8 cellular contexts compared by ENCODE assay signal in the genomic region with DNA sequence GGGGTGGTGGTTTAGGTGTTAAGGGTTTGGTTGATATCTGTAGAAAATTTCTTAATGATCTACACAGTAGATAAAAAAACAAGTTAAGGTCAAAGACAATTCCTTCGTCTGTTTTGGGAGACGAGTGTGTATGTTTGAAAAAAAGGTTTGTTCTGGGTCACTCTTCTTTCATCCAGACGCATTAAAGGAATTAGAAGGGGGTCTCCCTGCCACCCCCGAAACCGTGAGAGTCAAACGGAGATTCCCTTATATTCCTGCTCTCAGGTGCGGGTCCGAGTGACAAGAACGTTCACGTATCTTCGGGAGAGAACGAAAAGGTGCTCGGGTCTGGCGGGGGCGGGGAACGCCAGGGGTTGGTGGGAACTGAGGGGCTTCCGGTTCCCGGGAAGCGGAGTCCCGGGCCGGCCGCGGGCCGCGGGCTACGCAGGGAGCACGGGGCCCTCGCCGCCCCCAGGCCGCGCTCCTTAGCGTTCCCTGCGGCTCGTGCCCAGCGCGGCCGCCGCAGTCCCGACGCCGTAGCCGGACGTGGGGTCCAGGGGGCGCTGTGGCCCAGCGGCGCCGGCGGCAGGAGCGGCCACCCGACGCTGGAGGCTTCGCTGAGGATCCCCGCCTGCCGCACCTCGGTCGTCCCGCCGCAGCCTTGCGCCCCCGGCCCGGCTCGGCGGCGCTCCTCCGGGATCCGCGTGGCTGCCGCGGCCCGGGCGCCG.
DNase-seq lines count a peak whose midpoint lies in the region; ATAC-seq lines count a peak whose summit lies in the region.

A gene with protein sequence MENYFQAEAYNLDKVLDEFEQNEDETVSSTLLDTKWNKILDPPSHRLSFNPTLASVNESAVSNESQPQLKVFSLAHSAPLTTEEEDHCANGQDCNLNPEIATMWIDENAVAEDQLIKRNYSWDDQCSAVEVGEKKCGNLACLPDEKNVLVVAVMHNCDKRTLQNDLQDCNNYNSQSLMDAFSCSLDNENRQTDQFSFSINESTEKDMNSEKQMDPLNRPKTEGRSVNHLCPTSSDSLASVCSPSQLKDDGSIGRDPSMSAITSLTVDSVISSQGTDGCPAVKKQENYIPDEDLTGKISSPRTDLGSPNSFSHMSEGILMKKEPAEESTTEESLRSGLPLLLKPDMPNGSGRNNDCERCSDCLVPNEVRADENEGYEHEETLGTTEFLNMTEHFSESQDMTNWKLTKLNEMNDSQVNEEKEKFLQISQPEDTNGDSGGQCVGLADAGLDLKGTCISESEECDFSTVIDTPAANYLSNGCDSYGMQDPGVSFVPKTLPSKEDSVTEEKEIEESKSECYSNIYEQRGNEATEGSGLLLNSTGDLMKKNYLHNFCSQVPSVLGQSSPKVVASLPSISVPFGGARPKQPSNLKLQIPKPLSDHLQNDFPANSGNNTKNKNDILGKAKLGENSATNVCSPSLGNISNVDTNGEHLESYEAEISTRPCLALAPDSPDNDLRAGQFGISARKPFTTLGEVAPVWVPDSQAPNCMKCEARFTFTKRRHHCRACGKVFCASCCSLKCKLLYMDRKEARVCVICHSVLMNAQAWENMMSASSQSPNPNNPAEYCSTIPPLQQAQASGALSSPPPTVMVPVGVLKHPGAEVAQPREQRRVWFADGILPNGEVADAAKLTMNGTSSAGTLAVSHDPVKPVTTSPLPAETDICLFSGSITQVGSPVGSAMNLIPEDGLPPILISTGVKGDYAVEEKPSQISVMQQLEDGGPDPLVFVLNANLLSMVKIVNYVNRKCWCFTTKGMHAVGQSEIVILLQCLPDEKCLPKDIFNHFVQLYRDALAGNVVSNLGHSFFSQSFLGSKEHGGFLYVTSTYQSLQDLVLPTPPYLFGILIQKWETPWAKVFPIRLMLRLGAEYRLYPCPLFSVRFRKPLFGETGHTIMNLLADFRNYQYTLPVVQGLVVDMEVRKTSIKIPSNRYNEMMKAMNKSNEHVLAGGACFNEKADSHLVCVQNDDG (N-terminal part only) (plus strand): TSS at position 577 of the 707 bp plus-strand sequence. CDS start 91,118 bp downstream, outside the sequence.

- peak; percentile 58 for ATAC-seq in HG02981 (IDR thresholded peaks at IDR 0.05; ENCODE audit: unreplicated experiment)

- DNase-seq in NCI-H2081 (lab: John Stamatoyannopoulos, UW), result peak; percentile 85 to 91
- DNase-seq in NCI-H2081 treated with DMSO at 0.1 percent for 48 hours (lab: John Stamatoyannopoulos, UW), result no peak
- peak; percentile 83 for DNase-seq in NCI-H2196 (lab: John Stamatoyannopoulos, UW; ENCODE audit: unreplicated experiment)
- peak; percentile 39 to 53 for DNase-seq in activated CD4-positive, alpha-beta T cell treated with anti-CD3 and anti-CD28 coated beads for 24 hours (ENCODE audit: low read depth in 2 of 2)
- peak; percentile 83 for DNase-seq in kidney tubule cell (ENCODE audit: low spot score)
- peak; percentile 31 to 65 (median 44) for DNase-seq in stimulated activated CD4-positive, alpha-beta T cell treated with anti-CD3 and anti-CD28 coated beads, Interleukin-1b, Interleukin-23, amount 100 ng/mL, for 24 hours (ENCODE audit: low read depth in 4 of 4, low spot score in 1 of 4)

- peak within 1 kb of the TSS; percentile 87 for H3K27ac ChIP-seq in cingulate gyrus (ENCODE audit: low read depth, low read length)
